Comparison of ENCODE assay signal across 8 cellular contexts in genomic region chr14:34872822-34873590, GRCh38. TPM values are rescaled to one million over a fixed set of nuclear protein-coding genes. Genes with fewer than 3 reads are reported as not detected.
DNase-seq lines count a peak whose midpoint lies in the region; ATAC-seq and TF ChIP-seq lines count a peak whose summit lies in the region.

No MANE protein-coding gene starts in this region.

- peak overlapping the region; percentile 99 for H3K27ac ChIP-seq in right atrium auricular region
- peak overlapping the region; percentile 96 to 99 (median 97) for H3K27ac ChIP-seq in right lobe of liver
- H3K27ac ChIP-seq in testis, result peak overlapping the region; percentile 96 to 98

- TF ChIP-seq POLR2A in right lobe of liver (IDR thresholded peaks at IDR 0.05), result no peak
- no peak for TF ChIP-seq POLR2A in testis (IDR thresholded peaks at IDR 0.05)

- peak overlapping the region; percentile 94 to 99 (median 96) for H3K27ac Mint-ChIP-seq in brain

- DNase-seq in right atrium auricular region (ENCODE audit: low spot score), result no peak
- DNase-seq in left ventricle myocardium superior, result no peak
- peak; percentile 55 for DNase-seq in NCI-H2227 treated with DMSO at 0.1 percent for 48 hours (lab: John Stamatoyannopoulos, UW)
- no peak for DNase-seq in right lobe of liver
- peak; percentile 89 for DNase-seq in testis
- DNase-seq in activated CD4-positive, alpha-beta T cell treated with anti-CD3 and anti-CD28 coated beads for 48 hours, result no peak

- H3K4me3 ChIP-seq in right atrium auricular region, result peak overlapping the region; percentile 78 to 83
- H3K4me3 ChIP-seq in right lobe of liver, result peak overlapping the region; percentile 84 to 89 (median 87)
- H3K4me3 ChIP-seq in testis, result peak overlapping the region; percentile 85 to 90

- TF ChIP-seq CTCF in right atrium auricular region (IDR thresholded peaks at IDR 0.05) (no peak), brain (conservative IDR thresholded peaks at IDR 0.05) (no peak), right lobe of liver (IDR thresholded peaks at IDR 0.05) (no peak), testis (IDR thresholded peaks at IDR 0.05) (no peak)

- H3K36me3 Mint-ChIP-seq in brain, result peaks cover 5% of the 10 kb centered on the region

- H3K4me1 ChIP-seq in right atrium auricular region (peaks cover 0 to 4% of the 10 kb centered on the region in 2 donors), right lobe of liver (peaks cover 0 to 22% (median under 1%) of the 10 kb centered on the region in 4 donors), testis (peaks cover 3% of the 10 kb centered on the region)

- H3K9me3 ChIP-seq in right atrium auricular region (no peaks in the 10 kb centered on the region), right lobe of liver (no peaks in the 10 kb centered on the region), testis (no peaks in the 10 kb centered on the region)

- intact Hi-C loops in left ventricle myocardium superior (cut with micrococcal nuclease), result loop anchor here (5.0 kb wide), 1 partner anchor 109 kb away; the partner anchor contains the start of gene SRP54
- intact Hi-C loops in right lobe of liver (cut with DNase I), result no loop called here
- intact Hi-C loops in testis (cut with DNase I; ENCODE audit: low total_unique reads), result loop anchor here (5.0 to 10.0 kb wide), 2 partner anchors 109 to 172 kb away; partner anchors contain the start of genes FAM177A1 and SRP54

- no peaks in the 10 kb centered on the region for H3K36me3 ChIP-seq in right atrium auricular region
- no peaks in the 10 kb centered on the region for H3K36me3 ChIP-seq in right lobe of liver
- H3K36me3 ChIP-seq in testis (ENCODE audit: low read depth, missing control alignments), result no peaks in the 10 kb centered on the region

- peaks cover 19% of the 10 kb centered on the region for H3K27me3 Mint-ChIP-seq in brain

- H3K4me3 Mint-ChIP-seq in brain, result peak overlapping the region; percentile 90 to 96 (median 91)

- H3K27me3 ChIP-seq in right atrium auricular region (no peaks in the 10 kb centered on the region), right lobe of liver (no peaks in the 10 kb centered on the region), testis (no peaks in the 10 kb centered on the region)

- WGBS in right lobe of liver (ENCODE audit: insufficient coverage, low coverage, low lambda C conversion rate, missing lambda C conversion rate), result 2% methylated on average over 19 of the region's 19 CpGs
- WGBS in testis, 2 donors, result 1 to 2% methylated on average over 19 of the region's 19 CpGs

- H3K9me3 Mint-ChIP-seq in brain, result no peaks in the 10 kb centered on the region

- H3K4me1 Mint-ChIP-seq in brain, result peaks cover 35% of the 10 kb centered on the region

- ATAC-seq in left ventricle myocardium superior (no peak), HG02798 (IDR thresholded peaks at IDR 0.05; ENCODE audit: poor library complexity, unreplicated experiment) (peak; percentile 2), right lobe of liver (peak in 1 of 4 donors; percentile 0)

RNA-seq across cellular contexts. Expression of gene BAZ1A, which starts 2.2 kb away (rescaled TPM):
- 10 to 100 TPM in 1 of 2 donors, 1 to 10 TPM in 1; 3.4 to 11.8 TPM for total RNA-seq in right atrium auricular region
- total RNA-seq in left ventricle myocardium superior, result 4.9 TPM
- polyA plus RNA-seq in brain (ENCODE audit: insufficient read depth, low read depth, low replicate concordance), result 7.7 TPM
- 10 to 100 TPM in 5 of 6 experiments, 1 to 10 TPM in 1; 6.6 to 19.4 (median 14.3) TPM for total RNA-seq in right lobe of liver
- 10 to 100 TPM; 63.1 to 78.2 TPM for total RNA-seq in testis
- polyA plus RNA-seq in testis (ENCODE audit: insufficient read depth, low read depth, low replicate concordance), result 33.9 TPM

Comparison
In these comparisons a context has a peak if more than half of its experiments do, and no peak if none do; other contexts are left out.
1. DNase-seq: peak in NCI-H2227 treated with DMSO at 0.1 percent for 48 hours (single experiment) and testis (single experiment); none in right atrium auricular region (single experiment), left ventricle myocardium superior (single experiment), right lobe of liver (0 of 3) and activated CD4-positive, alpha-beta T cell treated with anti-CD3 and anti-CD28 coated beads for 48 hours (single experiment).
2. intact Hi-C loops: an anchor here in left ventricle myocardium superior (5.0 kb wide) and testis (5.0 to 10.0 kb wide); none called in right lobe of liver.
3. Peak in every context shown above with its lines, with median percentiles within 50 percentile points of each other: H3K27ac ChIP-seq and H3K4me3 ChIP-seq.